Comparison of ENCODE assay signal across 17 cellular contexts in the genomic region with DNA sequence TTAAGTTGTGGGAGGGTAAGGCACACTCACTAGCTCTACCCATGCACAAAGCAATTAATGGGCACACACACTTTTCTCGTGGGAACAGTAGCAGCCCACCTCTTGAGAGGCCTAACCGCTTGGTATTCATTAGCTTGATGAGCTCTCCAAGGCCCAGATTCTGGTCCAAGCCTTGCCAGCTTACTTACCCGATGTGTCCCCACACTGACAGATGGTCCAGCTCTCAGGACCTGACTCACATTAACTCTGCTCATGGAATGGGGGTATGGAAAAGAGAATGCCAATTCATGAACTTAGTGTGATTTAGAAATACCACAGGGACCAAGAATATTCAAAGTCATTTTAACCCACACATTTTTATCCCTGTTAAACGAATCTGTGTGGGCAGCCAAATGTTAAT.
"Had no signal": no experiment of that assay in that cellular context is flagged by ENCODE, and none has a peak within 500 bp of the region (broad histone marks: within the 10 kb centered on the region; RNA-seq: fewer than 3 reads in every experiment).

No MANE protein-coding gene starts in this region.

- H3K27me3 ChIP-seq: dorsolateral prefrontal cortex, gastroesophageal sphincter, left lung, ovary, sigmoid colon had no signal

- H3K36me3 Mint-ChIP-seq: naive B cell; stimulated activated effector memory CD8-positive, alpha-beta T cell treated with anti-CD3 and anti-CD28 coated beads, Interleukin-12 subunit alpha, Interleukin-12 subunit beta, amount 100 ng/mL, for 72 hours had no signal

- H3K9me3 Mint-ChIP-seq: activated T-helper 1 cell treated with anti-CD3 and anti-CD28 coated beads, Interleukin-12 subunit alpha, Interleukin-12 subunit beta, Interleukin-2, Interleukin-4 antibody, amounts not matched to agents 30 ng/mL and 10 ng/mL and 1 ng/mL, durations not matched to agents 14 hours and 24 hours and 36 hours; endodermal cell; stimulated activated effector memory CD8-positive, alpha-beta T cell treated with anti-CD3 and anti-CD28 coated beads, Interleukin-12 subunit alpha, Interleukin-12 subunit beta, amount 100 ng/mL, for 72 hours; T-helper 2 cell treated with Interferon-gamma antibody and Interleukin-4, amounts not matched to agents 5 μg/mL and 100 μg/mL, for 36 hours had no signal

- H3K4me1 Mint-ChIP-seq: naive B cell; stimulated activated effector memory CD8-positive, alpha-beta T cell treated with anti-CD3 and anti-CD28 coated beads, Interleukin-12 subunit alpha, Interleukin-12 subunit beta, amount 100 ng/mL, for 72 hours had no signal

- H3K4me1 ChIP-seq: gastroesophageal sphincter, left lung, sigmoid colon had no signal

- ATAC-seq: activated CD4-positive, CD25-positive, alpha-beta regulatory T cell treated with anti-CD3 and anti-CD28 coated beads, Interleukin-2, amount 50 U/mL, for 24 hours; gastroesophageal sphincter; left lung; stimulated activated effector memory CD8-positive, alpha-beta T cell treated with anti-CD3 and anti-CD28 coated beads, Interleukin-12 subunit alpha, Interleukin-12 subunit beta, amount 100 ng/mL, for 72 hours had no signal

- H3K36me3 ChIP-seq: gastroesophageal sphincter, left lung, ovary, sigmoid colon had no signal

- H3K9me3 ChIP-seq: gastroesophageal sphincter, left lung, ovary, sigmoid colon had no signal

- H3K4me3 ChIP-seq: dorsolateral prefrontal cortex, gastroesophageal sphincter, left lung, ovary, sigmoid colon had no signal

- H3K27ac Mint-ChIP-seq: activated T-helper 1 cell treated with anti-CD3 and anti-CD28 coated beads, Interleukin-12 subunit alpha, Interleukin-12 subunit beta, Interleukin-2, Interleukin-4 antibody, amounts not matched to agents 30 ng/mL and 10 ng/mL and 1 ng/mL, durations not matched to agents 14 hours and 24 hours and 36 hours; endodermal cell; naive B cell; stimulated activated effector memory CD8-positive, alpha-beta T cell treated with anti-CD3 and anti-CD28 coated beads, Interleukin-12 subunit alpha, Interleukin-12 subunit beta, amount 100 ng/mL, for 72 hours; T-helper 2 cell treated with Interferon-gamma antibody and Interleukin-4, amounts not matched to agents 5 μg/mL and 100 μg/mL, for 36 hours had no signal

- DNase-seq: activated CD4-positive, alpha-beta T cell treated with anti-CD3 and anti-CD28 coated beads, Interleukin-2, amount 50 U/mL, for 1 hour; aorta; endodermal cell; left lung; mammary epithelial cell; naive B cell; ovary; sigmoid colon; stimulated activated CD4-positive, alpha-beta T cell treated with anti-CD3 and anti-CD28 coated beads, Interleukin-12 subunit alpha, Interleukin-12 subunit beta, amount 100 ng/mL, for 4 hours; stimulated activated CD4-positive, alpha-beta T cell treated with anti-CD3 and anti-CD28 coated beads, Interleukin-2, amount 100 ng/mL, for 24 hours; trophoblast cell had no signal

- H3K4me3 Mint-ChIP-seq: activated T-helper 1 cell treated with anti-CD3 and anti-CD28 coated beads, Interleukin-12 subunit alpha, Interleukin-12 subunit beta, Interleukin-2, Interleukin-4 antibody, amounts not matched to agents 30 ng/mL and 10 ng/mL and 1 ng/mL, durations not matched to agents 14 hours and 24 hours and 36 hours; endodermal cell; naive B cell; stimulated activated effector memory CD8-positive, alpha-beta T cell treated with anti-CD3 and anti-CD28 coated beads, Interleukin-12 subunit alpha, Interleukin-12 subunit beta, amount 100 ng/mL, for 72 hours; T-helper 2 cell treated with Interferon-gamma antibody and Interleukin-4, amounts not matched to agents 5 μg/mL and 100 μg/mL, for 36 hours had no signal
